In the genomic region with DNA sequence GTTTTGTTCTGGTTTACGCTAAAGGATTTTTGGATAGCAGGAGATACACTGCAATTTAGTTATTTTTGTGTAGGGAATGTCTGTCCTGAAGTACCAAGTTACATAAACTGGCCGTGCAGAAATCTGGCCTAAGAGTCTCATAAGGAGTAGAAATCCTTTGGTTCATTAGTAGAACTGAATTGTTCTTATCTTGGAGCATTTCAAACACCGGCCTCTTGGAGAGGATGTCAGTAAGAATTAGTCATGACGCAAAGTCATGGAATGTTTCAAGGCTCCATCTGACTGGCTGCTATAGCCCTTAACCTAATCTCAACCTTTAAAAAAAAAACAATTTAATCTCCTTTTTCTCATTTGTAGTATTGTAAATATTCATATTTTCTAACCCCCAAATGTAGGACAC, we compare ENCODE assay signal across 21 cellular contexts. TPM values are rescaled to one million over a fixed set of nuclear protein-coding genes. Genes with fewer than 3 reads are reported as not detected.
A peak's percentile ranks its signal among the peaks of the same experiment; 100 is the strongest.
DNase-seq lines count a peak whose midpoint lies in the region; ATAC-seq, FAIRE-seq and TF ChIP-seq lines count a peak whose summit lies in the region.
"Had no signal": no experiment of that assay in that cellular context is flagged by ENCODE, and none has a peak within 500 bp of the region (broad histone marks: within the 10 kb centered on the region; RNA-seq: fewer than 3 reads in every experiment).

No MANE protein-coding gene starts in this region.

- DNase-seq in astrocyte of the hippocampus (ENCODE audit: low read depth, low spot score) (peak; percentile 80), thoracic aorta (ENCODE audit: low spot score) (no peak), NCI-H2107 treated with DMSO at 0.1 percent for 48 hours (lab: John Stamatoyannopoulos, UW; ENCODE audit: unreplicated experiment) (no peak), HTR-8/SVneo (ENCODE audit: insufficient read length, low spot score) (no peak)
- DNase-seq: activated CD4-positive, alpha-beta T cell treated with anti-CD3 and anti-CD28 coated beads for 4 hours; activated effector memory CD4-positive, alpha-beta T cell treated with Interleukin-2 at 50 U/mL for 16 hours; CD8-positive, alpha-beta memory T cell; DMS79; effector memory CD8-positive, alpha-beta T cell; left colon; MV-4-11; NCI-H1694 treated with DMSO at 0.1 percent for 48 hours; NCI-H2227 treated with DMSO at 0.1 percent for 48 hours; nucleus accumbens; stimulated activated CD4-positive, alpha-beta T cell treated with anti-CD3 and anti-CD28 coated beads, Interleukin-2, amount 100 ng/mL, for 24 hours; stimulated activated naive CD4-positive, alpha-beta T cell treated with Interleukin-2 at 50 U/mL for 16 hours had no signal

- ATAC-seq in gastroesophageal sphincter (peak; percentile 80), thoracic aorta (ENCODE audit: insufficient number of reproducible peaks, low FRiP score, low read depth) (peak; percentile 56), GM19467 (IDR thresholded peaks at IDR 0.05; ENCODE audit: unreplicated experiment) (no peak), HG03469 (IDR thresholded peaks at IDR 0.05; ENCODE audit: unreplicated experiment) (no peak)
- ATAC-seq: effector memory CD8-positive, alpha-beta T cell; K562; left colon had no signal

- H3K36me3 ChIP-seq in gastroesophageal sphincter = peaks cover 8 to 81% of the 10 kb centered on the region in 2 donors
- H3K36me3 ChIP-seq in mesodermal cell (ENCODE audit: control insufficient read depth, insufficient read depth, low read length) = peaks cover 25% of the 10 kb centered on the region
- peaks cover 19% of the 10 kb centered on the region for H3K36me3 ChIP-seq in thoracic aorta

- H3K4me1 ChIP-seq in gastroesophageal sphincter (peaks cover 6 to 71% (median 24%) of the 10 kb centered on the region in 3 donors), mesodermal cell (ENCODE audit: control insufficient read depth, insufficient read depth, low read length, poor library complexity, severe bottlenecking) (peaks cover 10% of the 10 kb centered on the region), thoracic aorta (ENCODE audit: control insufficient read depth in 1 of 2, low read depth in 2 of 2) (peaks cover 15 to 43% of the 10 kb centered on the region in 2 donors)

- H3K4me3 ChIP-seq in gastroesophageal sphincter = no peak overlapping the region
- no peak overlapping the region for H3K4me3 ChIP-seq in mesodermal cell (ENCODE audit: extremely low read depth, insufficient read depth, low read length, poor library complexity, severe bottlenecking)
- H3K4me3 ChIP-seq in thoracic aorta = no peak overlapping the region
- H3K4me3 ChIP-seq: K562 had no signal

- no peak for FAIRE-seq in HTR-8/SVneo (lab: Jason Lieb, UNC)

- H3K9me3 ChIP-seq in gastroesophageal sphincter = no peaks in the 10 kb centered on the region
- no peaks in the 10 kb centered on the region for H3K9me3 ChIP-seq in mesodermal cell (ENCODE audit: control insufficient read depth, low read length)
- no peaks in the 10 kb centered on the region for H3K9me3 ChIP-seq in thoracic aorta

- TF ChIP-seq CTCF in gastroesophageal sphincter (IDR thresholded peaks at IDR 0.05) (peak in 2 of 4 experiments; percentile 13 to 29), thoracic aorta (IDR thresholded peaks at IDR 0.05) (no peak)

- H3K27ac ChIP-seq in gastroesophageal sphincter = peak overlapping the region; percentile 43 to 79 (median 74)
- peak overlapping the region; percentile 30 for H3K27ac ChIP-seq in mesodermal cell (ENCODE audit: low read depth, low read length, severe bottlenecking)
- H3K27ac ChIP-seq in thoracic aorta = peak overlapping the region; percentile 64 to 72

- TF ChIP-seq POLR2A in gastroesophageal sphincter (IDR thresholded peaks at IDR 0.05) = no peak

- TF ChIP-seq EP300 in gastroesophageal sphincter (IDR thresholded peaks at IDR 0.05) = no peak

- no peaks in the 10 kb centered on the region for H3K27me3 ChIP-seq in gastroesophageal sphincter
- no peaks in the 10 kb centered on the region for H3K27me3 ChIP-seq in thoracic aorta (replicated peaks; ENCODE audit: insufficient read depth)

- WGBS in gastroesophageal sphincter (ENCODE audit: low coverage in 1 of 2), 2 donors = 17 to 28% methylated on average over 2 to 3 of the region's 4 CpGs
- WGBS in mesodermal cell (ENCODE audit: insufficient coverage in 2 of 2), 2 experiments = 81 to 88% methylated on average over 2 to 3 of the region's 4 CpGs

RNA-seq across cellular contexts. Expression of a gene that starts 15.2 kb away (rescaled TPM):
- 1,000 to 10,000 TPM; 1,505 to 2,123 (median 1,752) TPM for total RNA-seq in gastroesophageal sphincter
- 129 TPM for polyA plus RNA-seq in mesodermal cell (2013, experiment 1 of 2)
- 115 TPM for polyA plus RNA-seq in mesodermal cell (2013, experiment 2 of 2)
- 1,000 to 10,000 TPM in 1 of 2 donors, 100 to 1,000 TPM in 1; 835 to 1,176 TPM for total RNA-seq in thoracic aorta
- total RNA-seq: CD8-positive, alpha-beta memory T cell; K562 had no signal
- polyA plus RNA-seq: CD8-positive, alpha-beta memory T cell had no signal

RNA-seq across cellular contexts. Expression of a gene that starts 48.6 kb away (rescaled TPM):
- 1 to 10 TPM in 3 of 4 donors, under 1 TPM in 1; 0.67 to 7.5 (median 2.4) TPM for total RNA-seq in gastroesophageal sphincter
- 0.66 TPM for polyA plus RNA-seq in mesodermal cell (2013, experiment 1 of 2)
- polyA plus RNA-seq in mesodermal cell (2013, experiment 2 of 2) = 0.56 TPM
- 1 to 10 TPM in 1 of 2 donors, under 1 TPM in 1; 0.35 to 6.2 TPM for total RNA-seq in thoracic aorta
- total RNA-seq: CD8-positive, alpha-beta memory T cell had no signal
- polyA plus RNA-seq: CD8-positive, alpha-beta memory T cell had no signal

Comparison
In these comparisons a context has a peak if more than half of its experiments do, and no peak if none do; other contexts are left out.
1. ATAC-seq: peak in gastroesophageal sphincter (single experiment) and thoracic aorta (single experiment); none in GM19467 (single experiment) and HG03469 (single experiment).
2. Peak in every context shown above with its lines, with median percentiles within 50 percentile points of each other: H3K27ac ChIP-seq.